In genomic region chr16:81894592-81894991, GRCh38 we compare ENCODE assay signal across 22 cellular contexts.
"Had no signal": no experiment of that assay in that cellular context is flagged by ENCODE, and none has a peak within 500 bp of the region (broad histone marks: within the 10 kb centered on the region; RNA-seq: fewer than 3 reads in every experiment).

No MANE protein-coding gene starts in this region.

- H3K4me3 ChIP-seq: colonic mucosa, coronary artery, esophagus muscularis mucosa, esophagus squamous epithelium, gastrocnemius medialis, gastroesophageal sphincter, heart left ventricle, heart right ventricle had no signal

- H3K4me3 Mint-ChIP-seq: dendritic cell treated with granulocyte-macrophage colony-stimulating factor and Interleukin-4, amounts not matched to agents 40 ng/mL and 50 ng/mL, for 4 days; effector memory CD8-positive, alpha-beta T cell had no signal

- H3K4me1 ChIP-seq: colonic mucosa, esophagus squamous epithelium, foreskin keratinocyte, gastrocnemius medialis, gastroesophageal sphincter, heart left ventricle, heart right ventricle had no signal

- H3K9me3 Mint-ChIP-seq: dendritic cell treated with granulocyte-macrophage colony-stimulating factor and Interleukin-4, amounts not matched to agents 40 ng/mL and 50 ng/mL, for 4 days; effector memory CD8-positive, alpha-beta T cell had no signal

- H3K36me3 ChIP-seq: colonic mucosa, gastrocnemius medialis, gastroesophageal sphincter had no signal

- DNase-seq: colonic mucosa; cortex of kidney; dermis blood vessel endothelial cell; dorsolateral prefrontal cortex; effector CD4-positive, alpha-beta T cell; effector CD8-positive, alpha-beta T cell; effector memory CD4-positive, alpha-beta T cell; effector memory CD8-positive, alpha-beta T cell; erythroblast; esophagus squamous epithelium; foreskin fibroblast; foreskin keratinocyte; foreskin melanocyte; gastrocnemius medialis; glutamatergic neuron; heart left ventricle; heart right ventricle had no signal

- H3K27me3 ChIP-seq: colonic mucosa, esophagus squamous epithelium, gastrocnemius medialis, heart left ventricle, heart right ventricle had no signal

- H3K9me3 ChIP-seq: colonic mucosa, esophagus muscularis mucosa, esophagus squamous epithelium, gastrocnemius medialis, gastroesophageal sphincter, heart left ventricle, heart right ventricle had no signal

- H3K27ac Mint-ChIP-seq: dendritic cell treated with granulocyte-macrophage colony-stimulating factor and Interleukin-4, amounts not matched to agents 40 ng/mL and 50 ng/mL, for 4 days; effector memory CD8-positive, alpha-beta T cell had no signal

- H3K27ac ChIP-seq: colonic mucosa, coronary artery, epithelial cell of prostate, esophagus muscularis mucosa, esophagus squamous epithelium, foreskin keratinocyte, gastrocnemius medialis, gastroesophageal sphincter, heart left ventricle, heart right ventricle had no signal

- H3K27me3 Mint-ChIP-seq: dendritic cell treated with granulocyte-macrophage colony-stimulating factor and Interleukin-4, amounts not matched to agents 40 ng/mL and 50 ng/mL, for 4 days; effector memory CD8-positive, alpha-beta T cell had no signal
